In the genomic region with DNA sequence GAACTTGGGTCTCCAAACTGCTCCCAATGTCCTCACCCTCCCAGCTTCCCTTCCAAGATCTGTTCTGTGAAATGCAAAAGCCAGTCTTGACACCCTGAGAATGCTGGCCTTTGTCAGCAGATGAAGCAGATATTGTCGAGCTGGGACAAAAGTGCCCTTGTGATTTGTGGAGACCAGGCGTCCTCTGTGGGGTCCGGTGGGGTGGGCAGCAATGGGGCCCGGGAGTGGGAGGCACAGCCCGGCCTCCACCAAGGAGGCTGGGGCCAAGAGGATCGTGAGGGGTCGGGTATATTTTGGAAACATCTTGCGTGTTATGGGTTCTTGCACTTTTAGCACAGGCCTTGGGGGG, we compare ENCODE assay signal across 14 cellular contexts.
DNase-seq lines count a peak whose midpoint lies in the region; ATAC-seq and TF ChIP-seq lines count a peak whose summit lies in the region.
"Had no signal": no experiment of that assay in that cellular context is flagged by ENCODE, and none has a peak within 500 bp of the region (broad histone marks: within the 10 kb centered on the region; RNA-seq: fewer than 3 reads in every experiment).

No MANE protein-coding gene starts in this region.

- H3K9me3 ChIP-seq in Karpas-422 (ENCODE audit: low read length) (no peaks in the 10 kb centered on the region), mesodermal cell (ENCODE audit: control insufficient read depth, low read length) (no peaks in the 10 kb centered on the region)
- H3K9me3 ChIP-seq: SJSA1 had no signal

- no peak overlapping the region for H3K27ac Mint-ChIP-seq in activated T-helper 2 cell treated with anti-CD3 and anti-CD28 coated beads, Interferon-gamma antibody, Interleukin-2, Interleukin-4, amounts not matched to agents 10 μg/mL and 5 μg/mL and 100 μg/mL, durations not matched to agents 14 hours and 24 hours and 36 hours

- 0 out of 2 replicates have a peak overlapping the region, but pooled peaks have one; percentile 21 for H2AFZ ChIP-seq in Karpas-422 (ENCODE audit: low read length)

- no peaks in the 10 kb centered on the region for H3K27me3 Mint-ChIP-seq in activated T-helper 2 cell treated with anti-CD3 and anti-CD28 coated beads, Interferon-gamma antibody, Interleukin-2, Interleukin-4, amounts not matched to agents 10 μg/mL and 5 μg/mL and 100 μg/mL, durations not matched to agents 14 hours and 24 hours and 36 hours (ENCODE audit: low read depth)

- H3K27ac ChIP-seq in Karpas-422 (ENCODE audit: low read length) (no peak overlapping the region), dorsolateral prefrontal cortex (peak overlapping the region; percentile 65 to 97 (median 93)), mesodermal cell (ENCODE audit: low read depth, low read length, severe bottlenecking) (peak overlapping the region; percentile 23)
- H3K27ac ChIP-seq: SJSA1 had no signal

- H3K27me3 ChIP-seq in Karpas-422 (ENCODE audit: low read length), result no peaks in the 10 kb centered on the region
- no peaks in the 10 kb centered on the region for H3K27me3 ChIP-seq in dorsolateral prefrontal cortex
- H3K27me3 ChIP-seq: SJSA1 had no signal

- H3K36me3 Mint-ChIP-seq in activated T-helper 2 cell treated with anti-CD3 and anti-CD28 coated beads, Interferon-gamma antibody, Interleukin-2, Interleukin-4, amounts not matched to agents 10 μg/mL and 5 μg/mL and 100 μg/mL, durations not matched to agents 14 hours and 24 hours and 36 hours (ENCODE audit: low read depth), result no peaks in the 10 kb centered on the region

- no peak for DNase-seq in Karpas-422
- DNase-seq in dorsolateral prefrontal cortex, result peak in 9 of 10 donors; percentile 39 to 85 (median 68)
- peak; percentile 89 for DNase-seq in superior temporal gyrus (ENCODE audit: extremely low spot score)
- no peak for DNase-seq in activated T-helper 2 cell treated with anti-CD3 and anti-CD28 coated beads, Interferon-gamma antibody, Interleukin-2, Interleukin-4, amounts not matched to agents 10 μg/mL and 5 μg/mL and 100 μg/mL, durations not matched to agents 14 hours and 24 hours and 36 hours (ENCODE audit: low spot score)
- no peak for DNase-seq in iPS-NIHi7 (ENCODE audit: extremely low spot score)
- DNase-seq: activated effector memory CD4-positive, alpha-beta T cell treated with anti-CD3 and anti-CD28 coated beads, Interleukin-2, amount 50 U/mL, for 16 hours; cerebellar nuclear complex; NCI-H1048; NCI-H526 treated with DMSO at 0.1 percent for 48 hours had no signal

- intact Hi-C loops in dorsolateral prefrontal cortex (cut with DNase I), result loop anchor here (1.0 to 5.0 kb wide), 2 partner anchors 80 to 83 kb away; a partner anchor contains a TSS
- intact Hi-C loops in activated T-helper 2 cell treated with anti-CD3 and anti-CD28 coated beads, Interferon-gamma antibody, Interleukin-2, Interleukin-4, amounts not matched to agents 10 μg/mL and 5 μg/mL and 100 μg/mL, durations not matched to agents 14 hours and 24 hours and 36 hours (cut with micrococcal nuclease), result no loop called here

- H3K4me3 Mint-ChIP-seq in activated T-helper 2 cell treated with anti-CD3 and anti-CD28 coated beads, Interferon-gamma antibody, Interleukin-2, Interleukin-4, amounts not matched to agents 10 μg/mL and 5 μg/mL and 100 μg/mL, durations not matched to agents 14 hours and 24 hours and 36 hours (ENCODE audit: low read depth), result no peak overlapping the region

- WGBS in mesodermal cell (ENCODE audit: insufficient coverage in 2 of 2), 2 experiments, result 21 to 44% methylated on average over 3 to 4 of the region's 8 CpGs

- H3K4me1 Mint-ChIP-seq in activated T-helper 2 cell treated with anti-CD3 and anti-CD28 coated beads, Interferon-gamma antibody, Interleukin-2, Interleukin-4, amounts not matched to agents 10 μg/mL and 5 μg/mL and 100 μg/mL, durations not matched to agents 14 hours and 24 hours and 36 hours (ENCODE audit: low read depth), result no peaks in the 10 kb centered on the region

- H3K4me3 ChIP-seq in Karpas-422 (ENCODE audit: low read length), result no peak overlapping the region
- peak overlapping the region in 21 of 59 donors; percentile 0 to 51 (median 38) for H3K4me3 ChIP-seq in dorsolateral prefrontal cortex
- H3K4me3 ChIP-seq in mesodermal cell (ENCODE audit: extremely low read depth, insufficient read depth, low read length, poor library complexity, severe bottlenecking), result no peak overlapping the region
- H3K4me3 ChIP-seq: lung, SJSA1 had no signal

- H4K20me1 ChIP-seq in Karpas-422 (ENCODE audit: insufficient read depth, low read depth, low read length), result no peaks in the 10 kb centered on the region

- peaks cover 6% of the 10 kb centered on the region for H3K4me1 ChIP-seq in Karpas-422 (ENCODE audit: low read length)
- peaks cover 15% of the 10 kb centered on the region for H3K4me1 ChIP-seq in mesodermal cell (ENCODE audit: control insufficient read depth, insufficient read depth, low read length, poor library complexity, severe bottlenecking)
- H3K4me1 ChIP-seq: SJSA1 had no signal

- no peaks in the 10 kb centered on the region for H3K9me3 Mint-ChIP-seq in activated T-helper 2 cell treated with anti-CD3 and anti-CD28 coated beads, Interferon-gamma antibody, Interleukin-2, Interleukin-4, amounts not matched to agents 10 μg/mL and 5 μg/mL and 100 μg/mL, durations not matched to agents 14 hours and 24 hours and 36 hours

- ATAC-seq in HG03280 (IDR thresholded peaks at IDR 0.05; ENCODE audit: unreplicated experiment), result no peak
- ATAC-seq in GM21723 (IDR thresholded peaks at IDR 0.05; ENCODE audit: unreplicated experiment), result no peak

- no peaks in the 10 kb centered on the region for H3K79me2 ChIP-seq in Karpas-422 (ENCODE audit: low read length)

- peak in 1 of 56 donors; percentile 10 for TF ChIP-seq CTCF in dorsolateral prefrontal cortex (IDR thresholded peaks at IDR 0.05 in 54 of 56, conservative IDR thresholded peaks at IDR 0.05 in 2 of 56; ENCODE audit: low read depth in 1 of 56, partially characterized antibody in 56 of 56)

- H3K4me2 ChIP-seq in Karpas-422 (ENCODE audit: low read depth, low read length, poor library complexity, severe bottlenecking), result no peak overlapping the region

- no peak overlapping the region for H3K9ac ChIP-seq in Karpas-422 (ENCODE audit: low read length)

- no peaks in the 10 kb centered on the region for H3K36me3 ChIP-seq in Karpas-422 (ENCODE audit: insufficient read depth, low read length)
- peaks cover 39% of the 10 kb centered on the region for H3K36me3 ChIP-seq in mesodermal cell (ENCODE audit: control insufficient read depth, insufficient read depth, low read length)

- H3K9me2 ChIP-seq in Karpas-422 (replicated peaks; ENCODE audit: insufficient read depth, low read length), result no peaks in the 10 kb centered on the region

Comparison
In these comparisons a context has a peak if more than half of its experiments do, and no peak if none do; other contexts are left out.
1. DNase-seq: peak in dorsolateral prefrontal cortex (9 of 10) and superior temporal gyrus (single experiment); none in Karpas-422 (single experiment), activated T-helper 2 cell treated with anti-CD3 and anti-CD28 coated beads, Interferon-gamma antibody, Interleukin-2, Interleukin-4, amounts not matched to agents 10 μg/mL and 5 μg/mL and 100 μg/mL, durations not matched to agents 14 hours and 24 hours and 36 hours (single experiment) and iPS-NIHi7 (single experiment).